23 cellular contexts compared by ENCODE assay signal in the genomic region with DNA sequence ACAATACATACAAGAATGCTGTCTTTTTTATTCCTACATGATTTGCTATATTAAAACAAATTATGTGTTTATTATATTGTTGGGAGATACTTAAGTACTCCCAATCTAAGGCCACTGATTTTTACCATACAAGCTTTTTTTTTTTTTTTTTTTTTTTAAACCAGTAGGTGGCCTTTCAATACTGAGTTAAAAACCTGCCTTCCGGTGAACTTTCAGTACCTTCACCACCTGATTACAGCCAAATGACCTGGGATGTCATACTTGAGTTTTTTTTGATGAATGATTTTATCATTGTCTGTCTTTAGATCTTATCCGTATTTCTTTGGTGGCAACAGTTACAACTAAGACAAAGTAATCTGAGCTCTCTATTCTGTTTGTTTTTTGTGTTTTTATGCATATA.
"Had no signal": no experiment of that assay in that cellular context is flagged by ENCODE, and none has a peak within 500 bp of the region (broad histone marks: within the 10 kb centered on the region; RNA-seq: fewer than 3 reads in every experiment).

No MANE protein-coding gene starts in this region.

- H3K4me1 ChIP-seq: colonic mucosa, foreskin keratinocyte, left ventricle myocardium inferior, prostate gland, upper lobe of left lung had no signal

- DNase-seq: activated CD4-positive, alpha-beta T cell treated with anti-CD3 and anti-CD28 coated beads for 36 hours; activated CD4-positive, alpha-beta T cell treated with anti-CD3 and anti-CD28 coated beads, Interleukin-2, amount 50 U/mL, for 4 hours; activated effector memory CD4-positive, alpha-beta T cell treated with Interleukin-2 at 50 U/mL for 16 hours; activated naive CD4-positive, alpha-beta T cell treated with anti-CD3 and anti-CD28 coated beads for 36 hours; activated naive CD8-positive, alpha-beta T cell treated with anti-CD3 and anti-CD28 coated beads, Interleukin-2, amount 10 ng/mL, durations not matched to agents 7 days and 5 days; activated T-cell treated with anti-CD3 and anti-CD28 coated beads, Interleukin-2, amount 50 U/mL, for 48 hours; amniotic stem cell; colonic mucosa; foreskin keratinocyte; kidney glomerular epithelial cell; left ventricle myocardium inferior; mammary epithelial cell; midbrain; ovary; stimulated activated CD4-positive, alpha-beta T cell treated with anti-CD3 and anti-CD28 coated beads, Interleukin-4, amount 100 ng/mL, for 24 hours; stimulated activated naive CD4-positive, alpha-beta T cell treated with Interleukin-2 at 50 U/mL for 16 hours; T-helper 9 cell; upper lobe of left lung had no signal

- H3K27ac ChIP-seq: colonic mucosa, foreskin keratinocyte, left ventricle myocardium inferior, neutrophil, ovary, prostate gland, thoracic aorta, upper lobe of left lung had no signal

- H3K4me3 ChIP-seq: colonic mucosa, left ventricle myocardium inferior, ovary, prostate gland, thoracic aorta, upper lobe of left lung had no signal

- H3K9me3 ChIP-seq: colonic mucosa, neutrophil, ovary, prostate gland, thoracic aorta, upper lobe of left lung had no signal

- ATAC-seq: activated CD4-positive, alpha-beta T cell treated with anti-CD3 and anti-CD28 coated beads for 36 hours; foreskin keratinocyte; natural killer cell treated with Interleukin-12 subunit alpha and Interleukin-12 subunit beta and Interleukin-15 and Interleukin-18, amount 100 ng/mL, for 72 hours; WTC11 had no signal

- H3K36me3 ChIP-seq: colonic mucosa, left ventricle myocardium inferior, neutrophil, ovary, prostate gland, thoracic aorta, upper lobe of left lung had no signal

- H3K27me3 ChIP-seq: colonic mucosa, foreskin keratinocyte, neutrophil, ovary, upper lobe of left lung had no signal
